10 cellular contexts compared by ENCODE assay signal in the genomic region with DNA sequence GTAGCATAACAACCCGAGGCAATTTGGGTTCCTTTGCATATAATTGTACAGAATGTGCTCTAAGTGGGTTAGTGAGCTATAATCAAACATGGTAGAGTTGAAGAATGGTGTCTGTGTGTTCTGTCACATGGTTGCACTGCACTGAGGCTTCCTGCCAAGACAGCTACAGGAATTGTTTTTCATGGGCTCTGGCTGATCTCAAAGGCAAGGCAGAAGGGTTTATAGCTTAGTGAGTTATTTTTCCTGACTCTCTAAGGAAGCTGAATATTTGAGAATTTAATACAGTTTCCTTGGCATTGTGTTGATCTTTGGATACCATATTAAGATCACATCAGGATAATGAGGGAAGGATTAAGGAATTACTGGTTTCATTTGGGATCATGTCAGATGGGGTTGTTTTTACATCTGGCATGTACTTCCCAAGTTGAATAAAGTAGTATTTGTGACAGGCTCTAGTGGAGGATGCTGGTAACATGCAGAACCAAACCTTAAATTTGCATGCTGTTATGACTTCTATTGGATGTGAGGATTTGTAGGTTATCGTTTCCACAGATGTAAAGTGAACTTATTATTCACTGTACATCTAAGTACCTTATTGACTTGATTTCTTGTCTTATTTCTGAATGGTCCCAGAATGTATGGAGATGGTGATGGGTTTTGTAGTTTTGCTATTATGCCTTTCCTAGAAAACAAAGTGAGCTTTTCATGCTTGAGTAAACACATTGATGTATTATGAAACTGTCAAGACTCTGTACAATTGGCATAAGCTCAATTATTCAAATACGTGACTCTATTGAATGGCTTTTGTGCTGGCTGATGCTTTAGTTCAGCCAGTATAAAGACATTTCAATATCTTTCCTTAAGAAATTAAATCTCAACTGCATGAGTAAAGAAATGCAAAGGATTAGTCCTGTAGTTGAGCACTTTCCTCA. TPM values are rescaled to one million over a fixed set of nuclear protein-coding genes. Genes with fewer than 3 reads are reported as not detected.
DNase-seq lines count a peak whose midpoint lies in the region; TF ChIP-seq lines count a peak whose summit lies in the region.
"Had no signal": no experiment of that assay in that cellular context is flagged by ENCODE, and none has a peak within 500 bp of the region (broad histone marks: within the 10 kb centered on the region; RNA-seq: fewer than 3 reads in every experiment).

No MANE protein-coding gene starts in this region.

- H3K4me1 ChIP-seq in stomach smooth muscle (ENCODE audit: control insufficient read depth, insufficient read depth, low read length) (no peaks in the 10 kb centered on the region), spleen (no peaks in the 10 kb centered on the region)

- H3K4me3 ChIP-seq in stomach smooth muscle (ENCODE audit: low read length in 2 of 2): peak overlapping the region in 1 of 2 donors; percentile 29
- no peak overlapping the region for H3K4me3 ChIP-seq in spleen

- no peak overlapping the region for H3K9ac ChIP-seq in stomach smooth muscle (ENCODE audit: low read length in 2 of 2)

- TF ChIP-seq POLR2A in spleen (IDR thresholded peaks at IDR 0.05): no peak

- H3K27me3 ChIP-seq in stomach smooth muscle (ENCODE audit: control insufficient read depth in 1 of 2, insufficient read depth in 2 of 2, low read length in 2 of 2) (no peaks in the 10 kb centered on the region), spleen (replicated peaks in 1 of 7) (no peaks in the 10 kb centered on the region)

- WGBS in spleen, 5 donors: 74 to 84% (median 80%) methylated on average over 3 of the region's 3 CpGs

- H3K9me3 ChIP-seq in stomach smooth muscle (ENCODE audit: control insufficient read depth in 2 of 2, low read length in 2 of 2): peaks cover 0 to 5% of the 10 kb centered on the region in 2 donors
- H3K9me3 ChIP-seq in spleen: peaks cover 0 to 16% (median 7%) of the 10 kb centered on the region in 8 donors

- intact Hi-C loops in spleen (cut with DNase I; ENCODE audit: low total_unique reads): no loop called here

- H3K27ac ChIP-seq in stomach smooth muscle (ENCODE audit: low read length) (peak overlapping the region; percentile 25), spleen (no peak overlapping the region)

- TF ChIP-seq CTCF in spleen (IDR thresholded peaks at IDR 0.05 in 8 of 11, conservative IDR thresholded peaks at IDR 0.05 in 3 of 11): no peak

- DNase-seq in DMS79 treated with DMSO at 0.1 percent for 48 hours (lab: John Stamatoyannopoulos, UW) (peak; percentile 52), DMS79 (lab: John Stamatoyannopoulos, UW) (no peak), NCI-H748 treated with DMSO at 0.1 percent for 48 hours (lab: John Stamatoyannopoulos, UW) (peak; percentile 57), hypothalamus (lab: John Stamatoyannopoulos, UW) (peak in 29 of 51 donors; percentile 7 to 89 (median 35)), spleen (no peak)
- no peak for DNase-seq in activated CD4-positive, alpha-beta T cell treated with anti-CD3 and anti-CD28 coated beads for 4 hours
- DNase-seq in stimulated activated CD4-positive, alpha-beta T cell treated with anti-CD3 and anti-CD28 coated beads, Interleukin-4, amount 100 ng/mL, for 24 hours: no peak
- DNase-seq: RPMI8226; stimulated activated CD4-positive, alpha-beta T cell treated with anti-CD3 and anti-CD28 coated beads, Interleukin-2, amount 100 ng/mL, for 24 hours had no signal

- H3K36me3 ChIP-seq in stomach smooth muscle (ENCODE audit: control insufficient read depth in 2 of 2, insufficient read depth in 2 of 2, low read length in 2 of 2): no peaks in the 10 kb centered on the region
- H3K36me3 ChIP-seq in spleen: no peaks in the 10 kb centered on the region

RNA-seq across cellular contexts. Expression of a gene that starts 43.3 kb away (rescaled TPM):
- total RNA-seq in spleen: 1 to 10 TPM; 2.4 to 6.3 (median 4.0) TPM
- polyA plus RNA-seq in spleen: 1 to 10 TPM; 1.8 to 2.2 (median 2.0) TPM

Comparison
In these comparisons a context has a peak if more than half of its experiments do, and no peak if none do; other contexts are left out.
1. DNase-seq: peak in DMS79 treated with DMSO at 0.1 percent for 48 hours (single experiment), NCI-H748 treated with DMSO at 0.1 percent for 48 hours (single experiment) and hypothalamus (29 of 51); none in DMS79 (single experiment), activated CD4-positive, alpha-beta T cell treated with anti-CD3 and anti-CD28 coated beads for 4 hours (0 of 2), stimulated activated CD4-positive, alpha-beta T cell treated with anti-CD3 and anti-CD28 coated beads, Interleukin-4, amount 100 ng/mL, for 24 hours (single experiment) and spleen (single experiment).